Comparison of ENCODE assay signal across 22 cellular contexts in genomic region chr1:150473659-150474058, GRCh38. TPM values are rescaled to one million over a fixed set of nuclear protein-coding genes. Genes with fewer than 3 reads are reported as not detected.
A peak's percentile ranks its signal among the peaks of the same experiment; 100 is the strongest.
DNase-seq lines count a peak whose midpoint lies in the region; ATAC-seq, FAIRE-seq and TF ChIP-seq lines count a peak whose summit lies in the region.
"Had no signal": no experiment of that assay in that cellular context is flagged by ENCODE, and none has a peak within 500 bp of the region (broad histone marks: within the 10 kb centered on the region; RNA-seq: fewer than 3 reads in every experiment).

No MANE protein-coding gene starts in this region.

- WGBS in adrenal gland, 4 donors = 28 to 41% (median 31%) methylated on average over 4 of the region's 4 CpGs
- 30 to 33% methylated on average over 4 of the region's 4 CpGs for WGBS in pancreas, 2 donors

- H3K9me3 ChIP-seq in CD4-positive, CD25-positive, alpha-beta regulatory T cell (ENCODE audit: control insufficient read depth in 2 of 2, low read length in 2 of 2) = no peaks in the 10 kb centered on the region
- H3K9me3 ChIP-seq in adrenal gland (replicated peaks in 1 of 3) = no peaks in the 10 kb centered on the region
- H3K9me3 ChIP-seq in left ventricle myocardium inferior (replicated peaks) = no peaks in the 10 kb centered on the region
- H3K9me3 ChIP-seq in pancreas = no peaks in the 10 kb centered on the region

- no peak for ATAC-seq in CD4-positive, CD25-positive, alpha-beta regulatory T cell (ENCODE audit: low read depth in 2 of 2)
- ATAC-seq in pancreas (peak in 3 of 4 donors; percentile 24 to 60 (median 36)), esophagus mucosa (no peak), GM21737 (IDR thresholded peaks at IDR 0.05; ENCODE audit: unreplicated experiment) (no peak)

- no peak for FAIRE-seq in pancreas (lab: Jason Lieb, UNC)
- FAIRE-seq: astrocyte, colon, endothelial cell of umbilical vein, GM18507, urothelium cell line had no signal

- intact Hi-C loops in adrenal gland (cut with DNase I) = no loop called here
- intact Hi-C loops in left ventricle myocardium inferior (cut with micrococcal nuclease) = loop anchor here (10.0 kb wide), 1 partner anchor 51 kb away; no protein-coding TSS in a partner anchor
- intact Hi-C loops in pancreas (cut with DNase I) = loop anchor here in 1 of 3 donors (5.0 kb wide), 1 partner anchor 64 kb away; no protein-coding TSS in a partner anchor

- peaks cover 7 to 25% (median 9%) of the 10 kb centered on the region in 4 donors for H3K4me1 Mint-ChIP-seq in CD4-positive, CD25-positive, alpha-beta regulatory T cell
- H3K4me1 Mint-ChIP-seq: activated B cell treated with CpG ODN at 0.5 μM for 24 hours had no signal

- peaks cover 42% of the 10 kb centered on the region for H3K36me3 ChIP-seq in CD4-positive, CD25-positive, alpha-beta regulatory T cell (ENCODE audit: control insufficient read depth, insufficient read depth, low read length)
- H3K36me3 ChIP-seq in adrenal gland (replicated peaks in 1 of 2) (peaks cover 0 to 29% of the 10 kb centered on the region in 2 donors), left ventricle myocardium inferior (peaks cover 30% of the 10 kb centered on the region), pancreas (peaks cover 0 to 22% (median 18%) of the 10 kb centered on the region in 3 donors)

- peak overlapping the region; percentile 7 to 75 (median 64) for H3K27ac Mint-ChIP-seq in CD4-positive, CD25-positive, alpha-beta regulatory T cell
- H3K27ac Mint-ChIP-seq: activated B cell treated with CpG ODN at 0.5 μM for 24 hours; T-helper 1 cell treated with Interleukin-12 subunit alpha and Interleukin-12 subunit beta and Interleukin-4 antibody, amounts not matched to agents 30 μg/mL and 1 μg/mL, for 36 hours had no signal

- H3K4me1 ChIP-seq in CD4-positive, CD25-positive, alpha-beta regulatory T cell (ENCODE audit: control insufficient read depth, insufficient read depth, low read length, poor library complexity, severe bottlenecking) = no peaks in the 10 kb centered on the region
- H3K4me1 ChIP-seq in adrenal gland (replicated peaks in 1 of 2) (peaks cover 26 to 28% of the 10 kb centered on the region in 2 donors), left ventricle myocardium inferior (peaks cover 83% of the 10 kb centered on the region), pancreas (peaks cover 0 to 5% (median 4%) of the 10 kb centered on the region in 3 donors)

- no peak overlapping the region for H3K27ac ChIP-seq in CD4-positive, CD25-positive, alpha-beta regulatory T cell (ENCODE audit: insufficient read depth, low read length, poor library complexity, severe bottlenecking)
- peak overlapping the region in 3 of 5 donors; percentile 36 to 42 (median 42) for H3K27ac ChIP-seq in adrenal gland
- H3K27ac ChIP-seq in left ventricle myocardium inferior (replicated peaks) = peak overlapping the region; percentile 80
- no peak overlapping the region for H3K27ac ChIP-seq in pancreas

- H3K4me3 Mint-ChIP-seq in CD4-positive, CD25-positive, alpha-beta regulatory T cell = peak overlapping the region in 1 of 4 donors; percentile 48
- H3K4me3 Mint-ChIP-seq: activated B cell treated with CpG ODN at 0.5 μM for 24 hours; neural crest cell; T-helper 1 cell treated with Interleukin-12 subunit alpha and Interleukin-12 subunit beta and Interleukin-4 antibody, amounts not matched to agents 30 μg/mL and 1 μg/mL, for 36 hours had no signal

- H3K4me3 ChIP-seq in CD4-positive, CD25-positive, alpha-beta regulatory T cell (ENCODE audit: low read depth, low read length) = no peak overlapping the region
- H3K4me3 ChIP-seq in adrenal gland = no peak overlapping the region
- H3K4me3 ChIP-seq in left ventricle myocardium inferior = no peak overlapping the region
- no peak overlapping the region for H3K4me3 ChIP-seq in pancreas

- no peak for TF ChIP-seq CTCF in adrenal gland (IDR thresholded peaks at IDR 0.05)
- no peak for TF ChIP-seq CTCF in left ventricle myocardium inferior (IDR thresholded peaks at IDR 0.05; ENCODE audit: borderline replicate concordance)
- TF ChIP-seq CTCF in pancreas (IDR thresholded peaks at IDR 0.05) = no peak

- no peak for DNase-seq in CD4-positive, CD25-positive, alpha-beta regulatory T cell
- DNase-seq in adrenal gland (peak; percentile 52 to 86 (median 82)), left ventricle myocardium inferior (no peak), pancreas (no peak), NOMO-1 treated with dmso at 0.1 percent for 144 hours (lab: John Stamatoyannopoulos, UW; ENCODE audit: unreplicated experiment) (no peak), DMS 273 (lab: John Stamatoyannopoulos, UW; ENCODE audit: unreplicated experiment) (no peak)
- DNase-seq: ACHN, activated B cell treated with CpG ODN at 0.5 μM for 24 hours, activated gamma-delta T cell treated with Interleukin-2 at 50 U/mL for 16 hours, NCI-H1436 treated with DMSO at 0.1 percent for 48 hours, retina, SHP77 treated with DMSO at 0.1 percent for 48 hours had no signal

- TF ChIP-seq POLR2A in adrenal gland (IDR thresholded peaks at IDR 0.05) = peak in 1 of 2 donors; percentile 35

- H3K27me3 ChIP-seq in CD4-positive, CD25-positive, alpha-beta regulatory T cell (ENCODE audit: control insufficient read depth, insufficient read depth, low read length) = no peaks in the 10 kb centered on the region
- H3K27me3 ChIP-seq in adrenal gland (no peaks in the 10 kb centered on the region), left ventricle myocardium inferior (ENCODE audit: low read depth) (no peaks in the 10 kb centered on the region), pancreas (no peaks in the 10 kb centered on the region)

- H3K27me3 Mint-ChIP-seq in CD4-positive, CD25-positive, alpha-beta regulatory T cell = no peaks in the 10 kb centered on the region
- H3K27me3 Mint-ChIP-seq: activated B cell treated with CpG ODN at 0.5 μM for 24 hours had no signal

- H3K36me3 Mint-ChIP-seq in CD4-positive, CD25-positive, alpha-beta regulatory T cell = peaks cover 26% of the 10 kb centered on the region

- no peaks in the 10 kb centered on the region for H3K9me3 Mint-ChIP-seq in CD4-positive, CD25-positive, alpha-beta regulatory T cell
- H3K9me3 Mint-ChIP-seq: activated B cell treated with CpG ODN at 0.5 μM for 24 hours; neural crest cell; T-helper 1 cell treated with Interleukin-12 subunit alpha and Interleukin-12 subunit beta and Interleukin-4 antibody, amounts not matched to agents 30 μg/mL and 1 μg/mL, for 36 hours had no signal

RNA-seq across cellular contexts. Expression of gene TARS2, which starts 13.6 kb away (rescaled TPM):
- 34.0 TPM for total RNA-seq in CD4-positive, CD25-positive, alpha-beta regulatory T cell
- polyA plus RNA-seq in CD4-positive, CD25-positive, alpha-beta regulatory T cell = 10 to 100 TPM; 28.6 to 36.6 (median 31.5) TPM
- 10 to 100 TPM; 21.6 to 87.4 (median 30.2) TPM for total RNA-seq in adrenal gland
- 10 to 100 TPM; 24.9 to 28.8 (median 28.2) TPM for polyA plus RNA-seq in adrenal gland
- 32.2 TPM for total RNA-seq in left ventricle myocardium inferior
- total RNA-seq in pancreas = 10 to 100 TPM in 2 of 6 donors, 1 to 10 TPM in 4; 6.9 to 12.1 (median 8.2) TPM
- 10 to 100 TPM; 11.3 to 13.6 TPM for polyA plus RNA-seq in pancreas
- 20.3 TPM for total RNA-seq in esophagus mucosa

RNA-seq across cellular contexts. Expression of gene ECM1, which starts 34.2 kb away (rescaled TPM):
- 0.22 TPM for total RNA-seq in CD4-positive, CD25-positive, alpha-beta regulatory T cell
- under 1 TPM in 1 of 4 donors, not detected in 3; 0.10 TPM for polyA plus RNA-seq in CD4-positive, CD25-positive, alpha-beta regulatory T cell
- total RNA-seq in adrenal gland (10 to 100 TPM; 14.0 to 63.0 (median 25.0) TPM), left ventricle myocardium inferior (20.1 TPM), pancreas (1 to 10 TPM in 4 of 6 donors, under 1 TPM in 2; 0.63 to 5.6 (median 1.8) TPM), esophagus mucosa (438 TPM)
- polyA plus RNA-seq in adrenal gland (10 to 100 TPM; 22.2 to 54.4 (median 44.4) TPM), pancreas (1 to 10 TPM; 2.6 to 6.1 TPM)

RNA-seq across cellular contexts. Expression of gene FALEC, which starts 41.9 kb away (rescaled TPM):
- not detected for total RNA-seq in CD4-positive, CD25-positive, alpha-beta regulatory T cell
- polyA plus RNA-seq in CD4-positive, CD25-positive, alpha-beta regulatory T cell = under 1 TPM in 1 of 4 donors, not detected in 3; 0.42 TPM
- total RNA-seq in adrenal gland (under 1 TPM in 1 of 8 donors, not detected in 7; 0.61 TPM), left ventricle myocardium inferior (0.44 TPM), pancreas (not detected), esophagus mucosa (1.6 TPM)
- polyA plus RNA-seq in adrenal gland (under 1 TPM in 1 of 3 donors, not detected in 2; 0.40 TPM), pancreas (not detected)
- total RNA-seq: Daoy, endothelial cell of umbilical vein had no signal
- polyA plus RNA-seq: endothelial cell of umbilical vein had no signal

Comparison
In these comparisons a context has a peak if more than half of its experiments do, and no peak if none do; other contexts are left out.
1. ATAC-seq: peak in pancreas (3 of 4); none in CD4-positive, CD25-positive, alpha-beta regulatory T cell (0 of 2), esophagus mucosa (single experiment) and GM21737 (single experiment).
2. DNase-seq: peak in adrenal gland (7 of 7); none in CD4-positive, CD25-positive, alpha-beta regulatory T cell (0 of 3), left ventricle myocardium inferior (single experiment), pancreas (0 of 6), NOMO-1 treated with dmso at 0.1 percent for 144 hours (single experiment) and DMS 273 (single experiment).
3. H3K27ac ChIP-seq: peak in adrenal gland (3 of 5) and left ventricle myocardium inferior (single experiment); none in CD4-positive, CD25-positive, alpha-beta regulatory T cell (single experiment) and pancreas (0 of 4).